ENCODE assay signal across 13 cellular contexts in the genomic region with DNA sequence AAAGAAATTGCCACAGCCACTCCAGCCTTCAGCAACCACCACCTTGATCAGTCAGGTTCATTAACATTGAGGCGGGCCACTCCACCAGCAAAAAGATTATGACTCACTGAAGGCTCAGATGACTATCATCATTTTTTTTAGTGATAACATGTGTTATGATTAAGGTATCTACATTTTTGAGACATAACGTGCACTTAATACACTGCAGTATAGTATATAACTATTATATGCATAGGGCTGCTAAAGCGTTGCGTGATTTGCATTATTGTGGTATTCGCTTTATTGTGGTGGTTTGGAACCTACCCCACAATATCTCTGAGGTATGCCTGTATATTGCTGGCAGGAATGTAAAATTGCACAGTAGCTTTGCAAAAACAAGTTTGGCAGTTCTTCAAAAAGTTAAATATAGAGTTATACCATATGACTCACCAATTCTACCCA. TPM values are rescaled to one million over a fixed set of nuclear protein-coding genes. Genes with fewer than 3 reads are reported as not detected.
DNase-seq lines count a peak whose midpoint lies in the region; ATAC-seq and TF ChIP-seq lines count a peak whose summit lies in the region.
"Had no signal": no experiment of that assay in that cellular context is flagged by ENCODE, and none has a peak within 500 bp of the region (broad histone marks: within the 10 kb centered on the region; RNA-seq: fewer than 3 reads in every experiment).

No MANE protein-coding gene starts in this region.

- H3K9me2 ChIP-seq in HCT116 (ENCODE audit: insufficient read depth), result no peaks in the 10 kb centered on the region

- peaks cover 7% of the 10 kb centered on the region; the same call in 1 of the 2 replicates for H3K79me2 ChIP-seq in HCT116 (ENCODE audit: insufficient read depth, low read length)
- H3K79me2 ChIP-seq: parathyroid adenoma had no signal

- ATAC-seq in HCT116 (no peak), GM19455 (IDR thresholded peaks at IDR 0.05; ENCODE audit: unreplicated experiment) (no peak)
- ATAC-seq: effector memory CD8-positive, alpha-beta T cell had no signal

- H3K27ac ChIP-seq in HCT116 (ENCODE audit: low read depth, low read length) (no peak overlapping the region; the same call in 1 of the 2 replicates), RWPE1 (peak overlapping the region; percentile 79)
- H3K27ac ChIP-seq: parathyroid adenoma, stomach had no signal

- POLR2A ChIA-PET in HCT116 (lab: Charles Lee), result no interaction called here
- POLR2A ChIA-PET in RWPE1 (lab: Yijun Ruan, JAX; ENCODE audit: low non-redundant PET), result interaction anchor here (0.6 to 0.9 kb wide), 2 partner anchors 62 to 72 kb away, joined by 3 to 5 read pairs; no protein-coding TSS in a partner anchor

- peaks cover 19 to 27% of the 10 kb centered on the region in 2 experiments for H3K4me1 ChIP-seq in HCT116 (ENCODE audit: control insufficient read depth in 1 of 2, insufficient read depth in 2 of 2, low read length in 2 of 2)
- H3K4me1 ChIP-seq: parathyroid adenoma had no signal

- H4K20me1 ChIP-seq in HCT116 (ENCODE audit: insufficient read depth), result no peaks in the 10 kb centered on the region

- CTCF ChIA-PET in HCT116 (lab: Charles Lee) (interaction anchor here (0.5 to 1.0 kb wide), 2 partner anchors 109 to 128 kb away, joined by 3 to 4 read pairs; no protein-coding TSS in a partner anchor), RWPE1 (lab: Yijun Ruan, JAX) (no interaction called here)

- no peaks in the 10 kb centered on the region for H3K9me3 ChIP-seq in HCT116 (ENCODE audit: control insufficient read depth in 1 of 2, insufficient read depth in 1 of 2, low read depth in 1 of 2, low read length in 2 of 2)
- H3K9me3 ChIP-seq: MG63, stomach had no signal

- H3K36me3 ChIP-seq in HCT116 (ENCODE audit: control insufficient read depth in 1 of 2, insufficient read depth in 2 of 2, low read length in 2 of 2), result no peaks in the 10 kb centered on the region
- H3K36me3 ChIP-seq: MG63, stomach had no signal

- H2AFZ ChIP-seq in HCT116 (ENCODE audit: low read depth, low read length, poor library complexity, severe bottlenecking), result peak overlapping the region; percentile 84
- H2AFZ ChIP-seq: parathyroid adenoma had no signal

- no peak overlapping the region for H3K9ac ChIP-seq in HCT116 (ENCODE audit: low read length)
- H3K9ac ChIP-seq: parathyroid adenoma had no signal

- BruUV-seq in HCT116 (replicated peaks; lab: Mats Ljungman, UMichigan), result no TSS peak

- H3K4me2 ChIP-seq in HCT116 (ENCODE audit: low read length), result peak overlapping the region; percentile 54

- TF ChIP-seq CTCF in AG10803 (conservative IDR thresholded peaks at IDR 0.05; ENCODE audit: low read length) (peak; percentile 22; the same call in 1 of the 2 replicates), HCT116 (IDR thresholded peaks at IDR 0.05 in 2 of 3, conservative IDR thresholded peaks at IDR 0.05 in 1 of 3; ENCODE audit: borderline replicate concordance in 1 of 3, insufficient read depth in 1 of 3, low read depth in 2 of 3, low read length in 2 of 3) (peak in 2 of 3 experiments; percentile 15 to 29; a peak in 2 of 6 replicates), RWPE1 (conservative IDR thresholded peaks at IDR 0.05; ENCODE audit: low read depth) (no peak), fibroblast of mammary gland (conservative IDR thresholded peaks at IDR 0.05; ENCODE audit: control insufficient read depth, insufficient read depth, low read depth, low read length) (peak; percentile 18)

- no peak for TF ChIP-seq POLR2A in HCT116 (IDR thresholded peaks at IDR 0.05; ENCODE audit: borderline replicate concordance, extremely low read depth, insufficient read depth, insufficient read length)

- TF ChIP-seq RAD21 in HCT116 (IDR thresholded peaks at IDR 0.05; ENCODE audit: low read depth), result no peak

- intact Hi-C loops in HCT116 (cut with micrococcal nuclease), result loop anchor here (10.0 kb wide), 1 partner anchor 297 kb away; a partner anchor contains a TSS

- peak; percentile 55 for DNase-seq in AG10803 (ENCODE audit: low read depth)
- no peak for DNase-seq in HCT116 (ENCODE audit: low read depth, low spot score)
- DNase-seq in RWPE1 (ENCODE audit: low spot score), result peak; percentile 58
- DNase-seq in fibroblast of mammary gland (ENCODE audit: low read depth), result peak; percentile 53
- no peak for DNase-seq in GF-D8 (lab: John Stamatoyannopoulos, UW)
- DNase-seq in SKM-1 (lab: John Stamatoyannopoulos, UW; ENCODE audit: unreplicated experiment), result no peak
- no peak for DNase-seq in stimulated activated CD4-positive, alpha-beta T cell treated with anti-CD3 and anti-CD28 coated beads, Interleukin-2, amount 100 ng/mL, for 24 hours
- DNase-seq: effector memory CD8-positive, alpha-beta T cell; MG63; NCI-H510A treated with DMSO at 0.1 percent for 48 hours; stomach had no signal

- RAD21 ChIA-PET in HCT116 (lab: Charles Lee; ENCODE audit: low non-redundant PET in 1 of 2, low total read pairs in 2 of 2, uncharacterized antibody in 2 of 2, unreplicated experiment in 2 of 2), result no interaction called here

- no peaks in the 10 kb centered on the region for H3K27me3 ChIP-seq in HCT116 (ENCODE audit: insufficient read depth, low read length)
- H3K27me3 ChIP-seq: MG63, stomach had no signal

- H3K4me3 ChIP-seq in AG10803 (ENCODE audit: low read length), result no peak overlapping the region
- H3K4me3 ChIP-seq in HCT116 (replicated peaks in 1 of 2; ENCODE audit: low read depth in 1 of 2, low read length in 2 of 2), result peak overlapping the region in 1 of 2 experiments; percentile 28; a peak in 1 of 4 replicates
- no peak overlapping the region for H3K4me3 ChIP-seq in fibroblast of mammary gland (ENCODE audit: control insufficient read depth, low read depth, low read length)
- H3K4me3 ChIP-seq: MG63, stomach had no signal

TF ChIP-seq in HCT116, 20 proteins besides CTCF, POLR2A, EP300 and RAD21:
- TF ChIP-seq SIN3A (IDR thresholded peaks at IDR 0.05; ENCODE audit: low read depth) (no peak), JUND (IDR thresholded peaks at IDR 0.05) (peak; percentile 38; the same call in 1 of the 2 replicates), SRF (IDR thresholded peaks at IDR 0.05; ENCODE audit: low read depth) (no peak), EGR1 (IDR thresholded peaks at IDR 0.05; ENCODE audit: low read depth) (no peak), CBX3 (IDR thresholded peaks at IDR 0.05; ENCODE audit: low read depth) (no peak), SP1 (IDR thresholded peaks at IDR 0.05; ENCODE audit: low read depth) (0 out of 2 replicates have a peak, but pooled peaks have one; percentile 10), POLR2AphosphoS5 (IDR thresholded peaks at IDR 0.05; ENCODE audit: low read depth, low read length) (no peak), TCF7L2 (IDR thresholded peaks at IDR 0.05; ENCODE audit: borderline replicate concordance, extremely low read depth, insufficient read depth, insufficient read length) (no peak)
- TF ChIP-seq, protein P1, sequence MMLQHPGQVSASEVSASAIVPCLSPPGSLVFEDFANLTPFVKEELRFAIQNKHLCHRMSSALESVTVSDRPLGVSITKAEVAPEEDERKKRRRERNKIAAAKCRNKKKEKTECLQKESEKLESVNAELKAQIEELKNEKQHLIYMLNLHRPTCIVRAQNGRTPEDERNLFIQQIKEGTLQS (IDR thresholded peaks at IDR 0.05), result no peak

RNA-seq across cellular contexts. Expression of a gene that starts 6.8 kb away (rescaled TPM):
- total RNA-seq in HCT116 (2021; ENCODE audit: unreplicated experiment), result 19.1 TPM
- 11.2 and 13.9 TPM in 2 replicates for polyA plus RNA-seq in HCT116 (2012)

RNA-seq across cellular contexts. Expression of a gene that starts 57.0 kb away (rescaled TPM):
- total RNA-seq in HCT116 (2021; ENCODE audit: unreplicated experiment), result 31.3 TPM
- polyA plus RNA-seq in HCT116 (2012), result 13.4 and 17.5 TPM in 2 replicates

Comparison
In these comparisons a context has a peak if more than half of its experiments do, and no peak if none do; other contexts are left out.
1. DNase-seq: peak in AG10803 (single experiment), RWPE1 (single experiment) and fibroblast of mammary gland (single experiment); none in HCT116 (single experiment), GF-D8 (single experiment), SKM-1 (single experiment) and stimulated activated CD4-positive, alpha-beta T cell treated with anti-CD3 and anti-CD28 coated beads, Interleukin-2, amount 100 ng/mL, for 24 hours (0 of 2).